31 cellular contexts compared by ENCODE assay signal in genomic region chr6:65071480-65071879, GRCh38.
DNase-seq lines count a peak whose midpoint lies in the region; TF ChIP-seq lines count a peak whose summit lies in the region.
"Had no signal": no experiment of that assay in that cellular context is flagged by ENCODE, and none has a peak within 500 bp of the region (broad histone marks: within the 10 kb centered on the region; RNA-seq: fewer than 3 reads in every experiment).

No MANE protein-coding gene starts in this region.

- H3K9me3 ChIP-seq in neural cell (ENCODE audit: low read length): no peaks in the 10 kb centered on the region
- H3K9me3 ChIP-seq: A549; BE2C; BLaER1; BLaER1 treated with 17β-estradiol and CSF1 and Interleukin-3, amounts not matched to agents 10 nM and 100 nM; Caco-2 had no signal

- DNase-seq in progenitor cell of endocrine pancreas (ENCODE audit: low spot score, unreplicated experiment): no peak
- DNase-seq in DMS153 treated with DMSO at 0.1 percent for 48 hours (lab: John Stamatoyannopoulos, UW; ENCODE audit: unreplicated experiment): no peak
- DNase-seq in HCEC 1CT: no peak
- DNase-seq: 8988T; ACHN; AML-193; BE2C; C1 segment of cervical spinal cord; Caco-2; Calu3; CD4-positive, alpha-beta memory T cell; CD4-positive, alpha-beta T cell; CD4-positive, CD25-positive, alpha-beta regulatory T cell; CD8-positive, alpha-beta memory T cell; CD8-positive, alpha-beta T cell; COR-L47; DMS 273 treated with DMSO at 0.1 percent for 48 hours; DMS153; DMS53; DMS79; DMS79 treated with DMSO at 0.1 percent for 48 hours; DND-41; EL had no signal

- no peaks in the 10 kb centered on the region for H4K20me1 ChIP-seq in neural cell (ENCODE audit: insufficient read depth)
- H4K20me1 ChIP-seq: BLaER1; BLaER1 treated with 17β-estradiol and CSF1 and Interleukin-3, amounts not matched to agents 10 nM and 100 nM had no signal

- no peak for TF ChIP-seq CTCF in neural cell (IDR thresholded peaks at IDR 0.05; ENCODE audit: poor library complexity, severe bottlenecking)
- no peak for TF ChIP-seq CTCF in progenitor cell of endocrine pancreas (IDR thresholded peaks at IDR 0.05; ENCODE audit: unreplicated experiment)

- no peak overlapping the region for H3K4me3 Mint-ChIP-seq in progenitor cell of endocrine pancreas (ENCODE audit: low read depth)
- H3K4me3 Mint-ChIP-seq: B cell; CD14-positive monocyte; CD4-positive, alpha-beta memory T cell; CD4-positive, alpha-beta T cell; CD4-positive, CD25-positive, alpha-beta regulatory T cell; CD8-positive, alpha-beta memory T cell; CD8-positive, alpha-beta T cell had no signal

- H3K4me2 ChIP-seq in neural cell (ENCODE audit: low read length): no peak overlapping the region
- H3K4me2 ChIP-seq: A549; BLaER1; BLaER1 treated with 17β-estradiol and CSF1 and Interleukin-3, amounts not matched to agents 10 nM and 100 nM had no signal

- peak; percentile 97 for TF ChIP-seq EP300 in neural cell (conservative IDR thresholded peaks at IDR 0.05; ENCODE audit: poor library complexity, severe bottlenecking)

- no peaks in the 10 kb centered on the region for H3K27me3 ChIP-seq in neural cell (ENCODE audit: insufficient read depth, low read depth, low read length)
- H3K27me3 ChIP-seq: BE2C; BLaER1; BLaER1 treated with 17β-estradiol and CSF1 and Interleukin-3, amounts not matched to agents 10 nM and 100 nM had no signal

- H3K27ac Mint-ChIP-seq in progenitor cell of endocrine pancreas: peak overlapping the region; percentile 6
- H3K27ac Mint-ChIP-seq: B cell; CD14-positive monocyte; CD4-positive, alpha-beta memory T cell; CD4-positive, alpha-beta T cell; CD4-positive, CD25-positive, alpha-beta regulatory T cell; CD8-positive, alpha-beta memory T cell; CD8-positive, alpha-beta T cell had no signal

- H3K9ac ChIP-seq in neural cell (ENCODE audit: low read length): no peak overlapping the region
- H3K9ac ChIP-seq: BLaER1; BLaER1 treated with 17β-estradiol and CSF1 and Interleukin-3, amounts not matched to agents 10 nM and 100 nM had no signal

- no peaks in the 10 kb centered on the region for H3K79me2 ChIP-seq in neural cell (replicated peaks; ENCODE audit: insufficient read depth, low read length)

- H3K4me1 Mint-ChIP-seq in progenitor cell of endocrine pancreas (ENCODE audit: low read depth): no peaks in the 10 kb centered on the region
- H3K4me1 Mint-ChIP-seq: B cell; CD14-positive monocyte; CD4-positive, alpha-beta memory T cell; CD4-positive, CD25-positive, alpha-beta regulatory T cell; CD8-positive, alpha-beta memory T cell had no signal

- no peaks in the 10 kb centered on the region for H3K9me3 Mint-ChIP-seq in progenitor cell of endocrine pancreas (ENCODE audit: low read depth)

- no peaks in the 10 kb centered on the region for H3K9me2 ChIP-seq in neural cell (ENCODE audit: insufficient read depth, low read length)

- H3K27ac ChIP-seq in neural cell (ENCODE audit: low read length): no peak overlapping the region
- H3K27ac ChIP-seq: 22Rv1; A549; BLaER1; BLaER1 treated with 17β-estradiol and CSF1 and Interleukin-3, amounts not matched to agents 10 nM and 100 nM; C4-2B had no signal

- H3K4me3 ChIP-seq in neural cell (ENCODE audit: low read length): no peak overlapping the region
- H3K4me3 ChIP-seq: A549; BLaER1; BLaER1 treated with 17β-estradiol and CSF1 and Interleukin-3, amounts not matched to agents 10 nM and 100 nM had no signal

- no peak overlapping the region for H2AFZ ChIP-seq in neural cell (ENCODE audit: low read depth, low read length)

- H3K27me3 Mint-ChIP-seq in progenitor cell of endocrine pancreas: no peaks in the 10 kb centered on the region
- H3K27me3 Mint-ChIP-seq: B cell; CD4-positive, alpha-beta memory T cell; CD4-positive, alpha-beta T cell; CD4-positive, CD25-positive, alpha-beta regulatory T cell; CD8-positive, alpha-beta memory T cell had no signal

- TF ChIP-seq RAD21 in neural cell (conservative IDR thresholded peaks at IDR 0.05): peak; percentile 17

- H3K36me3 ChIP-seq in neural cell (ENCODE audit: insufficient read depth, low read length): no peaks in the 10 kb centered on the region
- H3K36me3 ChIP-seq: BE2C; BLaER1; BLaER1 treated with 17β-estradiol and CSF1 and Interleukin-3, amounts not matched to agents 10 nM and 100 nM had no signal

- H3K36me3 Mint-ChIP-seq in progenitor cell of endocrine pancreas (ENCODE audit: insufficient read depth): no peaks in the 10 kb centered on the region
- H3K36me3 Mint-ChIP-seq: CD14-positive monocyte; CD4-positive, alpha-beta memory T cell; CD4-positive, CD25-positive, alpha-beta regulatory T cell; CD8-positive, alpha-beta memory T cell; CD8-positive, alpha-beta T cell had no signal

- no peaks in the 10 kb centered on the region for H3F3A ChIP-seq in neural cell (ENCODE audit: insufficient read depth, low read length, poor library complexity, severe bottlenecking)

TF ChIP-seq in neural cell, 6 proteins besides CTCF, POLR2A, EP300 and RAD21:
- peak; percentile 59 for TF ChIP-seq REST (IDR thresholded peaks at IDR 0.05; ENCODE audit: borderline replicate concordance)
- no peak for TF ChIP-seq MXI1 (conservative IDR thresholded peaks at IDR 0.05; ENCODE audit: poor library complexity, severe bottlenecking)
- TF ChIP-seq POLR2AphosphoS5 (IDR thresholded peaks at IDR 0.05): peak; percentile 88
- TF ChIP-seq TAF1 (IDR thresholded peaks at IDR 0.05; ENCODE audit: low read depth): no peak
